ENCODE assay signal across 2 cellular contexts in genomic region chr1:186532481-186532880, GRCh38.
TF ChIP-seq lines count a peak whose summit lies in the region.

No MANE protein-coding gene starts in this region.

TF ChIP-seq in SK-N-SH, 30 proteins besides CTCF, POLR2A, EP300 and RAD21 (continued from another document):
- TF ChIP-seq SMC3 (IDR thresholded peaks at IDR 0.05; ENCODE audit: low read depth, low read length) (no peak), FOXJ3 (CRISPR knock-in tag; IDR thresholded peaks at IDR 0.05) (no peak), USF2 (IDR thresholded peaks at IDR 0.05; ENCODE audit: borderline replicate concordance, low read depth, low read length) (no peak), FOSL2 (IDR thresholded peaks at IDR 0.05; ENCODE audit: borderline replicate concordance, low read depth) (no peak), SIN3A (IDR thresholded peaks at IDR 0.05; ENCODE audit: borderline replicate concordance, low read depth, low read length) (no peak), RCOR1 (IDR thresholded peaks at IDR 0.05; ENCODE audit: low read length) (no peak), MEF2A (IDR thresholded peaks at IDR 0.05; ENCODE audit: borderline replicate concordance, low read depth) (no peak), ELF1 (IDR thresholded peaks at IDR 0.05) (no peak), TEAD4 (IDR thresholded peaks at IDR 0.05; ENCODE audit: borderline replicate concordance, insufficient read depth) (no peak)

TF ChIP-seq in SK-N-SH treated with all-trans-retinoic acid at 6 μM for 48 hours, 23 proteins besides CTCF, POLR2A, EP300 and RAD21 (continued from another document):
- TF ChIP-seq TSHZ2 (CRISPR knock-in tag; IDR thresholded peaks at IDR 0.05), result no peak
- TF ChIP-seq, protein P1, sequence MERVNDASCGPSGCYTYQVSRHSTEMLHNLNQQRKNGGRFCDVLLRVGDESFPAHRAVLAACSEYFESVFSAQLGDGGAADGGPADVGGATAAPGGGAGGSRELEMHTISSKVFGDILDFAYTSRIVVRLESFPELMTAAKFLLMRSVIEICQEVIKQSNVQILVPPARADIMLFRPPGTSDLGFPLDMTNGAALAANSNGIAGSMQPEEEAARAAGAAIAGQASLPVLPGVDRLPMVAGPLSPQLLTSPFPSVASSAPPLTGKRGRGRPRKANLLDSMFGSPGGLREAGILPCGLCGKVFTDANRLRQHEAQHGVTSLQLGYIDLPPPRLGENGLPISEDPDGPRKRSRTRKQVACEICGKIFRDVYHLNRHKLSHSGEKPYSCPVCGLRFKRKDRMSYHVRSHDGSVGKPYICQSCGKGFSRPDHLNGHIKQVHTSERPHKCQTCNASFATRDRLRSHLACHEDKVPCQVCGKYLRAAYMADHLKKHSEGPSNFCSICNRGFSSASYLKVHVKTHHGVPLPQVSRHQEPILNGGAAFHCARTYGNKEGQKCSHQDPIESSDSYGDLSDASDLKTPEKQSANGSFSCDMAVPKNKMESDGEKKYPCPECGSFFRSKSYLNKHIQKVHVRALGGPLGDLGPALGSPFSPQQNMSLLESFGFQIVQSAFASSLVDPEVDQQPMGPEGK (CRISPR knock-in tag; IDR thresholded peaks at IDR 0.05; ENCODE audit: borderline replicate concordance), result no peak
- no peak for TF ChIP-seq CREB5 (CRISPR knock-in tag; IDR thresholded peaks at IDR 0.05; ENCODE audit: low read depth)
- TF ChIP-seq ZC3H10 (CRISPR knock-in tag; IDR thresholded peaks at IDR 0.05), result no peak
- no peak for TF ChIP-seq OSR1 (CRISPR knock-in tag; IDR thresholded peaks at IDR 0.05)
- TF ChIP-seq BACH2 (CRISPR knock-in tag; IDR thresholded peaks at IDR 0.05; ENCODE audit: borderline replicate concordance), result no peak
- TF ChIP-seq CSDC2 (CRISPR knock-in tag; IDR thresholded peaks at IDR 0.05), result no peak
- TF ChIP-seq RARB (CRISPR knock-in tag; IDR thresholded peaks at IDR 0.05), result no peak
- TF ChIP-seq, protein P2, sequence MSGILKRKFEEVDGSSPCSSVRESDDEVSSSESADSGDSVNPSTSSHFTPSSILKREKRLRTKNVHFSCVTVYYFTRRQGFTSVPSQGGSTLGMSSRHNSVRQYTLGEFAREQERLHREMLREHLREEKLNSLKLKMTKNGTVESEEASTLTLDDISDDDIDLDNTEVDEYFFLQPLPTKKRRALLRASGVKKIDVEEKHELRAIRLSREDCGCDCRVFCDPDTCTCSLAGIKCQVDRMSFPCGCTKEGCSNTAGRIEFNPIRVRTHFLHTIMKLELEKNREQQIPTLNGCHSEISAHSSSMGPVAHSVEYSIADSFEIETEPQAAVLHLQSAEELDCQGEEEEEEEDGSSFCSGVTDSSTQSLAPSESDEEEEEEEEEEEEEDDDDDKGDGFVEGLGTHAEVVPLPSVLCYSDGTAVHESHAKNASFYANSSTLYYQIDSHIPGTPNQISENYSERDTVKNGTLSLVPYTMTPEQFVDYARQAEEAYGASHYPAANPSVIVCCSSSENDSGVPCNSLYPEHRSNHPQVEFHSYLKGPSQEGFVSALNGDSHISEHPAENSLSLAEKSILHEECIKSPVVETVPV (CRISPR knock-in tag; IDR thresholded peaks at IDR 0.05), result no peak
- TF ChIP-seq ZFP3 (CRISPR knock-in tag; IDR thresholded peaks at IDR 0.05), result no peak
- TF ChIP-seq GLIS3 (CRISPR knock-in tag; IDR thresholded peaks at IDR 0.05), result no peak
